8 cellular contexts compared by ENCODE assay signal in the genomic region with DNA sequence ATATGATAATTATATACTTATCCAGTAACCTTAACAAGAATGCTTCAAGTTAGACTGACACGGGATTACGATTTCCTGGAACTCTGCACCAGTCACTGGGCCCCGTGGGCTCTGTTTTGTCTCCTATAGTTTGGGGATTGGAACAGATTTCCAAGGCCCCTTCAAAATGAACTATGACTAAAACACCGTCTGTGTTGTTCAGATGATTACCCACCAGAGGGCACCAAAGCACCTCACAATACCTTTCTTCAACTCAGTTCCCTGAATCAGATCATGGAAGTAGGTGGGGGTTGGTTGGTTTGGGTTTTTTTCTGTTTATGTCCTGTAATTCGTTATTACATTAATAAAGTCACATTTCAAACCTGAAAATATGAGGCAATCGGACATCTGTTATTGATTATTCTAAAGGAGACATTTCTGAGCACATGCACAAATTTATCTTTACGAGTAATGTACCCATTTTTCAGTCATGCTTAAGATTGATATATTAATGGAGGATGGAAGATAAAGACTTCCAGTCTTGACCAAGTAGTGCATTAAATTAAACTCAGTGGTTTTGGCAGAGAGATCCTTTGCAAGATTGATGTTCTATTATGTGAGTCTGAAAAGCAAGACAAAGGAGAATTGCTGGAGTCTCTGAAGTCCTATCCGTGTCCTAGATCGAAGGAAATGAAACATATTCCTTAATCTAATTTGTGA.
DNase-seq lines count a peak whose midpoint lies in the region; ATAC-seq and TF ChIP-seq lines count a peak whose summit lies in the region.

No MANE protein-coding gene starts in this region.

- ATAC-seq in GM19025 (IDR thresholded peaks at IDR 0.05; ENCODE audit: low read depth, unreplicated experiment): peak; percentile 63
- peak; percentile 92 for ATAC-seq in HG03378 (IDR thresholded peaks at IDR 0.05; ENCODE audit: unreplicated experiment)
- peak; percentile 98 for ATAC-seq in left lung

- H3K4me3 ChIP-seq in left lung: no peak overlapping the region

- H3K27ac ChIP-seq in left lung: no peak overlapping the region

- H3K4me1 ChIP-seq in left lung: peaks cover 0 to 5% of the 10 kb centered on the region in 2 donors

- H3K9me3 ChIP-seq in left lung: no peaks in the 10 kb centered on the region

- intact Hi-C loops in left lung (cut with DNase I): loop anchor here in 1 of 2 donors (10.0 kb wide), 1 partner anchor 235 kb away; no protein-coding TSS in a partner anchor

- no peaks in the 10 kb centered on the region for H3K27me3 ChIP-seq in left lung

- DNase-seq in Ammon's horn (ENCODE audit: low spot score): peak; percentile 84
- DNase-seq in NCI-H446 treated with DMSO at 0.1 percent for 48 hours (lab: John Stamatoyannopoulos, UW): peak; percentile 59
- DNase-seq in activated CD4-positive, CD25-positive, alpha-beta regulatory T cell treated with anti-CD3 and anti-CD28 coated beads, Interleukin-2, amount 50 U/mL, for 16 hours (ENCODE audit: low read depth, low spot score): peak; percentile 8
- DNase-seq in cerebellum (ENCODE audit: low spot score): peak; percentile 70
- no peak for DNase-seq in left lung
- peak; percentile 31 to 46 (median 41) for DNase-seq in stimulated activated CD4-positive, alpha-beta T cell treated with anti-CD3 and anti-CD28 coated beads, TNF-alpha, amount 100 ng/mL, for 24 hours (ENCODE audit: low read depth in 3 of 3)

- no peaks in the 10 kb centered on the region for H3K36me3 ChIP-seq in left lung

- peak; percentile 70 to 73 for TF ChIP-seq CTCF in left lung (IDR thresholded peaks at IDR 0.05)

Comparison
In these comparisons a context has a peak if more than half of its experiments do, and no peak if none do; other contexts are left out.
1. DNase-seq: peak in Ammon's horn (single experiment), NCI-H446 treated with DMSO at 0.1 percent for 48 hours (single experiment), activated CD4-positive, CD25-positive, alpha-beta regulatory T cell treated with anti-CD3 and anti-CD28 coated beads, Interleukin-2, amount 50 U/mL, for 16 hours (single experiment), cerebellum (single experiment) and stimulated activated CD4-positive, alpha-beta T cell treated with anti-CD3 and anti-CD28 coated beads, TNF-alpha, amount 100 ng/mL, for 24 hours (3 of 3); none in left lung (0 of 2).
2. Peak in every context shown above with its lines, with median percentiles within 50 percentile points of each other: ATAC-seq.